In genomic region chr11:85590848-85591483, GRCh38 we compare ENCODE assay signal across 8 cellular contexts. TPM values are rescaled to one million over a fixed set of nuclear protein-coding genes. Genes with fewer than 3 reads are reported as not detected.
DNase-seq lines count a peak whose midpoint lies in the region; ATAC-seq and TF ChIP-seq lines count a peak whose summit lies in the region.

No MANE protein-coding gene starts in this region.

- no peaks in the 10 kb centered on the region for H4K20me1 ChIP-seq in hepatocyte (ENCODE audit: insufficient read depth, poor library complexity, severe bottlenecking)

- no peaks in the 10 kb centered on the region for H3K27me3 Mint-ChIP-seq in endothelial cell (ENCODE audit: unreplicated experiment)

- H3K9me3 Mint-ChIP-seq in endothelial cell (ENCODE audit: unreplicated experiment) = no peaks in the 10 kb centered on the region

- no peak overlapping the region for H3K27ac ChIP-seq in hepatocyte

- no peaks in the 10 kb centered on the region for H3K9me2 ChIP-seq in hepatocyte (replicated peaks; ENCODE audit: insufficient read depth)

- no peak overlapping the region for H3K4me3 Mint-ChIP-seq in endothelial cell (ENCODE audit: unreplicated experiment)

- no peaks in the 10 kb centered on the region for H3K27me3 ChIP-seq in hepatocyte

- 80% methylated on average over 4 of the region's 4 CpGs for WGBS in hepatocyte (ENCODE audit: low lambda C conversion rate, missing lambda C conversion rate)

- no peaks in the 10 kb centered on the region for H3K79me2 ChIP-seq in hepatocyte

- peak; percentile 57 for TF ChIP-seq CTCF in hepatocyte (IDR thresholded peaks at IDR 0.05; ENCODE audit: poor library complexity)
- no peak for TF ChIP-seq CTCF in endothelial cell (IDR thresholded peaks at IDR 0.05; ENCODE audit: unreplicated experiment)

- H3K4me3 ChIP-seq in hepatocyte = no peak overlapping the region

- no peaks in the 10 kb centered on the region for H3K4me1 ChIP-seq in hepatocyte (ENCODE audit: insufficient read depth)

- peaks cover 4% of the 10 kb centered on the region for H3K9me3 ChIP-seq in hepatocyte (ENCODE audit: low read depth)

- H3K4me1 Mint-ChIP-seq in endothelial cell (ENCODE audit: unreplicated experiment) = no peaks in the 10 kb centered on the region

- H3K4me2 ChIP-seq in hepatocyte = no peak overlapping the region

- DNase-seq in GM03348 (ENCODE audit: low spot score) (peak; percentile 52), RKO (ENCODE audit: low spot score) (peak; percentile 68), hepatocyte (ENCODE audit: low spot score) (peak; percentile 41), T-helper 9 cell (no peak), endothelial cell (ENCODE audit: low spot score) (no peak)
- no peak for DNase-seq in stimulated activated naive CD4-positive, alpha-beta T cell (lab: John Stamatoyannopoulos, UW)
- DNase-seq in stimulated activated CD4-positive, alpha-beta T cell treated with anti-CD3 and anti-CD28 coated beads, Interleukin-2, amount 100 ng/mL, for 48 hours = no peak

- peak; percentile 60 for ATAC-seq in HG03175 (IDR thresholded peaks at IDR 0.05; ENCODE audit: unreplicated experiment)

- no peak overlapping the region for H2AFZ ChIP-seq in hepatocyte

- H3K27ac Mint-ChIP-seq in endothelial cell (ENCODE audit: unreplicated experiment) = no peak overlapping the region

- no peaks in the 10 kb centered on the region for H3K36me3 Mint-ChIP-seq in endothelial cell (ENCODE audit: low read depth, unreplicated experiment)

- no peaks in the 10 kb centered on the region for H3K36me3 ChIP-seq in hepatocyte (replicated peaks; ENCODE audit: insufficient read depth, low read depth)

RNA-seq across cellular contexts. Expression of gene DLG2, which starts 36.2 kb away (rescaled TPM):
- total RNA-seq in hepatocyte (1.7 and 6.8 TPM in 2 replicates), endothelial cell (ENCODE audit: unreplicated experiment) (5.1 TPM)
- 0.45 and 2.6 TPM in 2 replicates for polyA plus RNA-seq in hepatocyte

RNA-seq across cellular contexts. Expression of gene TMEM126B, which starts 37.4 kb away (rescaled TPM):
- 78.3 and 87.8 TPM in 2 replicates for total RNA-seq in hepatocyte
- polyA plus RNA-seq in hepatocyte = 57.9 and 58.9 TPM in 2 replicates
- 42.0 TPM for total RNA-seq in endothelial cell (ENCODE audit: unreplicated experiment)

RNA-seq across cellular contexts. Expression of gene TMEM126A, which starts 56.8 kb away (rescaled TPM):
- total RNA-seq in hepatocyte = 39.6 and 48.0 TPM in 2 replicates
- 44.8 and 58.0 TPM in 2 replicates for polyA plus RNA-seq in hepatocyte
- total RNA-seq in endothelial cell (ENCODE audit: unreplicated experiment) = 17.8 TPM

Comparison
In these comparisons a context has a peak if more than half of its experiments do, and no peak if none do; other contexts are left out.
1. DNase-seq: peak in GM03348 (single experiment), RKO (single experiment) and hepatocyte (single experiment); none in stimulated activated naive CD4-positive, alpha-beta T cell (0 of 6), T-helper 9 cell (single experiment), endothelial cell (single experiment) and stimulated activated CD4-positive, alpha-beta T cell treated with anti-CD3 and anti-CD28 coated beads, Interleukin-2, amount 100 ng/mL, for 48 hours (0 of 2).